ENCODE assay signal across 8 cellular contexts in the genomic region with DNA sequence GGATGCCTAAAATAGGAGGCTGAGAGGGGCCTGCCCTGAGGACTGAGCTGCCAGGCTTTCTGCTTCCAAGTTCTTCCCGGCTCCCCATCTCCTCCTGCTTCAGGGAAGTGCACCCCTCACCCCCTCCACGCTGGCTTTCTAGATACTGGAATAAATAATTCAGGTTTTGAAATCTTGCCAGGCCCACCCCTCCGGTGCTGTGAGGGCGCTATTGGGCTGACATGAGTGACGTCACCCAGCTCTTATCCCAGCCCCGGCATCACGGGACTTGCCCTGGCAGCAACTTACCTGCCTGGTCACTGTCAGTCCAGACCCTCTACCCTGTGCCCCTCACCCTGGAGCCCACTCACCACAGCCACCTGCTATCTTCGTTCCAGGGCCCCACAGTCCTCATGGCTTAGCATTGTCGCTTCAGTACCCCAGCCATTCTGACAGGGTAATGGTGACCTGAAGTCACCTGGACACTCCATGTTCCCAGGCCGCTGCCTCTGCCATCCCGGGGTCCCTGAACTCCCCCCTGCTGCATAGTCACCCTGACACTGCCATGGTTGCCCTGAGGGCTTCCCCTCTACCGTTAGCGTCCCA. TPM values are rescaled to one million over a fixed set of nuclear protein-coding genes. Genes with fewer than 3 reads are reported as not detected.
DNase-seq lines count a peak whose midpoint lies in the region; ATAC-seq, FAIRE-seq and TF ChIP-seq lines count a peak whose summit lies in the region.

No MANE protein-coding gene starts in this region.

- H3K9ac ChIP-seq in H1 (replicated peaks in 1 of 4; ENCODE audit: extremely low read depth in 1 of 4, low read depth in 3 of 4, low read length in 3 of 4) = peak overlapping the region in 1 of 4 experiments; percentile 26; a peak in 1 of 7 replicates
- peak overlapping the region; percentile 95 for H3K9ac ChIP-seq in mesenchymal stem cell (ENCODE audit: low read length)

- POLR2A ChIA-PET in AG04449 (lab: Yijun Ruan, JAX) (interaction anchor here (1.0 kb wide), 1 partner anchor 92 kb away, joined by 3 read pairs; no protein-coding TSS in a partner anchor), WTC11 (lab: Charles Lee) (interaction anchor here (0.9 to 2.1 kb wide), 3 partner anchors 9 to 41 kb away, joined by 3 to 7 read pairs (median 4); partner anchors contain the start of genes CD164L2 and MAP3K6), H1 (lab: Charles Lee; ENCODE audit: partially characterized antibody) (interaction anchor here (1.0 to 2.5 kb wide), 13 partner anchors 23 to 214 kb away, joined by 3 to 11 read pairs (median 4); no protein-coding TSS in a partner anchor)

- H2BK20ac ChIP-seq in H1 (ENCODE audit: low read length) = peak overlapping the region; percentile 48

- H3K18ac ChIP-seq in H1 (ENCODE audit: extremely low read depth, low read length) (peak overlapping the region; percentile 83), mesenchymal stem cell (ENCODE audit: low read depth in 1 of 2, low read length in 2 of 2) (peak overlapping the region in 1 of 2 experiments; percentile 73)

- H3K27ac ChIP-seq in H1 (ENCODE audit: low read depth, low read length) = no peak overlapping the region; the same call in 1 of the 2 replicates
- H3K27ac ChIP-seq in mesenchymal stem cell (ENCODE audit: low read length, poor library complexity, severe bottlenecking) = no peak overlapping the region
- H3K27ac ChIP-seq in thoracic aorta = no peak overlapping the region

- H2BK15ac ChIP-seq in H1 (ENCODE audit: low read length) (peak overlapping the region; percentile 81; the same call in 1 of the 2 replicates), mesenchymal stem cell (ENCODE audit: low read depth, poor library complexity, severe bottlenecking) (peak overlapping the region; percentile 94)

- peaks cover 36% of the 10 kb centered on the region for H3K4me1 Mint-ChIP-seq in HFFc6 (ENCODE audit: low read depth)
- peaks cover 18% of the 10 kb centered on the region for H3K4me1 Mint-ChIP-seq in WTC11

- H3K36me3 ChIP-seq in H1 (ENCODE audit: control insufficient read depth in 2 of 4, insufficient read depth in 4 of 4, low read length in 3 of 4) (no peaks in the 10 kb centered on the region), mesenchymal stem cell (ENCODE audit: control insufficient read depth in 1 of 2, insufficient read depth in 2 of 2, low read depth in 1 of 2, low read length in 2 of 2) (peaks cover 0 to 6% of the 10 kb centered on the region in 2 experiments), thoracic aorta (no peaks in the 10 kb centered on the region)

- H3K4ac ChIP-seq in H1 (replicated peaks; ENCODE audit: insufficient read length, low read depth, low read length) = peak overlapping the region; percentile 73
- peak overlapping the region in 1 of 2 experiments; percentile 17 for H3K4ac ChIP-seq in mesenchymal stem cell (ENCODE audit: low read depth in 1 of 2, low read length in 2 of 2)

- H3K4me2 ChIP-seq in H1 (ENCODE audit: insufficient read depth in 1 of 2, low read depth in 2 of 2, low read length in 2 of 2) (peak overlapping the region; percentile 85 to 92), mesenchymal stem cell (ENCODE audit: low read length, poor library complexity, severe bottlenecking) (peak overlapping the region; percentile 94)

- TF ChIP-seq RAD21 in H1 (IDR thresholded peaks at IDR 0.05 in 1 of 2, conservative IDR thresholded peaks at IDR 0.05 in 1 of 2; ENCODE audit: low read depth in 2 of 2, low read length in 2 of 2) = no peak

- H3K23ac ChIP-seq in H1 (ENCODE audit: insufficient read length) = no peak overlapping the region
- H3K23ac ChIP-seq in mesenchymal stem cell (ENCODE audit: low read length in 2 of 2) = no peak overlapping the region

- peak overlapping the region; percentile 89 for H3K4me3 Mint-ChIP-seq in HFFc6
- peak overlapping the region; percentile 73 for H3K4me3 Mint-ChIP-seq in WTC11

- no peak overlapping the region; the same call in none of the 2 replicates for H4K8ac ChIP-seq in H1 (ENCODE audit: extremely low read depth, insufficient read depth, low read length)
- H4K8ac ChIP-seq in mesenchymal stem cell (ENCODE audit: low read length) = peak overlapping the region; percentile 80

- no peak overlapping the region for H4K5ac ChIP-seq in H1 (ENCODE audit: insufficient read length, low read depth, low read length)

- TF ChIP-seq EP300 in H1 (IDR thresholded peaks at IDR 0.05; ENCODE audit: borderline replicate concordance in 1 of 2, low read depth in 2 of 2, low read length in 2 of 2) = no peak

- H3K4me1 ChIP-seq in H1 (replicated peaks in 1 of 4; ENCODE audit: control insufficient read depth in 3 of 4, insufficient read depth in 4 of 4, low read length in 3 of 4) = peaks cover 2 to 19% (median 12%) of the 10 kb centered on the region in 4 experiments
- peaks cover 18% of the 10 kb centered on the region for H3K4me1 ChIP-seq in mesenchymal stem cell (ENCODE audit: control insufficient read depth, insufficient read depth, low read depth, low read length)
- peaks cover 11 to 25% of the 10 kb centered on the region in 2 donors for H3K4me1 ChIP-seq in thoracic aorta (ENCODE audit: control insufficient read depth in 1 of 2, low read depth in 2 of 2)

- WGBS in H1 (ENCODE audit: extremely low coverage in 1 of 2, insufficient coverage in 1 of 2, insufficient read length in 1 of 2, insufficient replicate concordance in 2 of 2, low coverage in 1 of 2, low lambda C conversion rate in 2 of 2, missing lambda C conversion rate in 1 of 2), 2 experiments = 16% methylated on average over 13 of the region's 13 CpGs; no CpG with 5 or more reads in 1 of the 2 experiments
- WGBS in mesenchymal stem cell = 60% methylated on average over 13 of the region's 13 CpGs

- no peaks in the 10 kb centered on the region for H3K79me1 ChIP-seq in H1 (ENCODE audit: low read depth, low read length)
- H3K79me1 ChIP-seq in mesenchymal stem cell (replicated peaks; ENCODE audit: low read length, poor library complexity, severe bottlenecking) = peaks cover 6% of the 10 kb centered on the region

- H3K4me3 ChIP-seq in AG04449 (ENCODE audit: low read depth, low read length) (peak overlapping the region; percentile 71), H1 (ENCODE audit: extremely low read depth in 1 of 4, insufficient read depth in 2 of 4, low read depth in 3 of 4, low read length in 4 of 4) (peak overlapping the region; percentile 61 to 82 (median 70); a peak in 7 of 8 replicates), mesenchymal stem cell (ENCODE audit: insufficient read depth in 1 of 2, low read depth in 1 of 2, low read length in 2 of 2) (peak overlapping the region in 1 of 2 experiments; percentile 88), thoracic aorta (peak overlapping the region; percentile 77)

- CTCF ChIA-PET in AG04449 (lab: Yijun Ruan, JAX) (interaction anchor here (0.6 to 15.9 kb wide), 30 partner anchors 10 to 348 kb away, joined by 3 to 442 read pairs (median 6); partner anchors contain the start of genes CD164L2 and MAP3K6), WTC11 (lab: Charles Lee) (interaction anchor here (0.7 to 13.1 kb wide), 40 partner anchors 9 to 347 kb away, joined by 3 to 260 read pairs (median 6); partner anchors contain the start of genes CD164L2, FAM76A, MAP3K6 and SYTL1), H1 (lab: Charles Lee; ENCODE audit: partially characterized antibody) (interaction anchor here (0.6 to 18.9 kb wide), 38 partner anchors 7 to 1872 kb away, joined by 3 to 625 read pairs (median 4); partner anchors contain the start of genes CD164L2, FAM76A, FCN3 and MAP3K6)

- H3K27ac Mint-ChIP-seq in HFFc6 = peak overlapping the region; percentile 93
- peak overlapping the region; percentile 95 for H3K27ac Mint-ChIP-seq in WTC11

- H3K9me3 ChIP-seq in H1 (ENCODE audit: insufficient read depth in 2 of 2, low read depth in 1 of 2, low read length in 1 of 2) (no peaks in the 10 kb centered on the region), mesenchymal stem cell (ENCODE audit: control insufficient read depth, low read length) (no peaks in the 10 kb centered on the region), thoracic aorta (no peaks in the 10 kb centered on the region)

- H3K36me3 Mint-ChIP-seq in HFFc6 (ENCODE audit: low read depth) = no peaks in the 10 kb centered on the region
- no peaks in the 10 kb centered on the region for H3K36me3 Mint-ChIP-seq in WTC11

- no peaks in the 10 kb centered on the region for H3K9me3 Mint-ChIP-seq in HFFc6
- no peaks in the 10 kb centered on the region for H3K9me3 Mint-ChIP-seq in WTC11

- H3K79me2 ChIP-seq in H1 (ENCODE audit: control insufficient read depth in 1 of 2, insufficient read depth in 2 of 2, low read length in 2 of 2) = no peaks in the 10 kb centered on the region

- TF ChIP-seq POLR2A in H1 (IDR thresholded peaks at IDR 0.05; ENCODE audit: control extremely low read depth in 1 of 2, low read depth in 2 of 2, low read length in 2 of 2) = no peak; a peak in 1 of 3 replicates

- no peak overlapping the region for H2AK5ac ChIP-seq in H1 (ENCODE audit: low read depth, low read length)
- H2AK5ac ChIP-seq in mesenchymal stem cell (ENCODE audit: low read length, severe bottlenecking) = peak overlapping the region; percentile 2

- DNase-seq in AG04449 (ENCODE audit: low read depth, low spot score) (no peak), HFFc6 (peak; percentile 21), WTC11 (ENCODE audit: low spot score) (peak; percentile 69), H1 (ENCODE audit: low read depth in 1 of 2, low spot score in 2 of 2) (peak in 1 of 2 experiments; percentile 83), mesenchymal stem cell (no peak), thoracic aorta (ENCODE audit: low spot score) (no peak), RCC 7860 (ENCODE audit: low spot score) (no peak)

- H3K14ac ChIP-seq in H1 (ENCODE audit: insufficient read length) (no peak overlapping the region), mesenchymal stem cell (ENCODE audit: low read length in 2 of 2) (no peak overlapping the region)

- H3K27me3 Mint-ChIP-seq in HFFc6 (ENCODE audit: insufficient read depth) (no peaks in the 10 kb centered on the region; the same call in 1 of the 2 replicates), WTC11 (ENCODE audit: low read depth) (peaks cover 10% of the 10 kb centered on the region)

- H3K27me3 ChIP-seq in H1 (replicated peaks in 1 of 4; ENCODE audit: control insufficient read depth in 3 of 4, extremely low read depth in 1 of 4, insufficient read depth in 3 of 4, low read length in 3 of 4) (no peaks in the 10 kb centered on the region), mesenchymal stem cell (ENCODE audit: control insufficient read depth in 1 of 2, insufficient read depth in 1 of 2, low read length in 2 of 2) (peaks cover 4 to 8% of the 10 kb centered on the region in 2 experiments), thoracic aorta (replicated peaks; ENCODE audit: insufficient read depth) (no peaks in the 10 kb centered on the region)

- no peak overlapping the region for H3K56ac ChIP-seq in H1 (replicated peaks; ENCODE audit: insufficient read length, low read depth, low read length)

- H2AFZ ChIP-seq in H1 (ENCODE audit: low read length) (peak overlapping the region; percentile 82), mesenchymal stem cell (ENCODE audit: low read depth, low read length) (no peak overlapping the region)

- H2BK120ac ChIP-seq in H1 (replicated peaks; ENCODE audit: low read depth, low read length) (no peak overlapping the region), mesenchymal stem cell (ENCODE audit: low read depth, low read length) (no peak overlapping the region)

- FAIRE-seq in H1 (lab: Jason Lieb, UNC) (peak; percentile 13), RCC 7860 (lab: Jason Lieb, UNC) (no peak)

- ATAC-seq in WTC11 = peak; percentile 15
- no peak for ATAC-seq in thoracic aorta (ENCODE audit: insufficient number of reproducible peaks, low FRiP score, low read depth)
- ATAC-seq in HG03045 (IDR thresholded peaks at IDR 0.05; ENCODE audit: unreplicated experiment) = no peak

- H4K91ac ChIP-seq in H1 (replicated peaks; ENCODE audit: insufficient read length, low read length) (peak overlapping the region; percentile 63), mesenchymal stem cell (ENCODE audit: low read length) (peak overlapping the region; percentile 72)

- H4K20me1 ChIP-seq in H1 (replicated peaks in 1 of 2; ENCODE audit: control insufficient read depth in 1 of 2, insufficient read depth in 2 of 2, low read length in 2 of 2) = peaks cover 2 to 6% of the 10 kb centered on the region in 2 experiments

- peaks cover 13% of the 10 kb centered on the region for H3K23me2 ChIP-seq in H1 (ENCODE audit: low read depth, low read length)

- H2BK12ac ChIP-seq in H1 (ENCODE audit: low read depth, low read length) (peak overlapping the region; percentile 75; the same call in 1 of the 2 replicates), mesenchymal stem cell (ENCODE audit: low read length in 2 of 2) (peak overlapping the region; percentile 57 to 91)

- H2BK5ac ChIP-seq in H1 (ENCODE audit: low read depth, low read length) = peak overlapping the region; percentile 83
- no peak overlapping the region for H2BK5ac ChIP-seq in mesenchymal stem cell (ENCODE audit: low read depth, low read length, poor library complexity, severe bottlenecking)

- TF ChIP-seq CTCF in AG04449 (IDR thresholded peaks at IDR 0.05; ENCODE audit: insufficient read depth, low read length, missing control alignments) (no peak), HFFc6 (IDR thresholded peaks at IDR 0.05) (no peak; the same call in 1 of the 2 replicates), WTC11 (IDR thresholded peaks at IDR 0.05) (no peak), H1 (IDR thresholded peaks at IDR 0.05; ENCODE audit: control extremely low read depth in 1 of 3, insufficient read depth in 1 of 3, low read depth in 1 of 3, low read length in 3 of 3) (0 out of 4 replicates have a peak, but pooled peaks of 1 of the 3 experiments have one; percentile 16), thoracic aorta (IDR thresholded peaks at IDR 0.05) (no peak)

RNA-seq across cellular contexts. Expression of gene GPR3, which starts 0.8 kb away (rescaled TPM):
- 1 to 10 TPM; 2.3 to 3.3 (median 2.9) TPM for total RNA-seq in HFFc6 (2021; fragmentation: NEBNext Ultra II Directional; extraction: Animal tissue kit (Norgen Biotek cat#: 25700))
- 7.8 to 12.4 TPM (median 7.8 TPM) in 3 replicates for total RNA-seq in WTC11 (2021)
- total RNA-seq in H1 (2021; fragmentation: NEBNext Ultra II Directional; extraction: Animal tissue kit (Norgen Biotek cat#: 25700)) = 9.4 and 9.9 TPM in 2 replicates
- 26.5 and 34.9 TPM in 2 replicates for polyA plus RNA-seq in H1 (2011; rRNA removed)
- polyA plus RNA-seq in H1 (2011; cell fraction: cytosol; rRNA removed) = 13.5 TPM
- 21.1 TPM for polyA plus RNA-seq in H1 (2011; cell fraction: nucleus; rRNA removed)
- polyA plus RNA-seq in H1 (2012, experiment 1 of 2) = 9.0 to 9.9 TPM (median 9.4 TPM) in 4 replicates
- polyA plus RNA-seq in H1 (2012, experiment 2 of 2) = 11.8 TPM
- 27.7 TPM for polyA plus RNA-seq in H1 (2013, experiment 1 of 2)
- 27.2 TPM for polyA plus RNA-seq in H1 (2013, experiment 2 of 2)
- polyA minus RNA-seq in H1 (2011; rRNA and poly(A)+ RNA removed) = 15.8 and 16.7 TPM in 2 replicates
- 7.1 TPM for polyA minus RNA-seq in H1 (2011; cell fraction: cytosol; rRNA and poly(A)+ RNA removed)
- polyA minus RNA-seq in H1 (2011; cell fraction: nucleus; rRNA and poly(A)+ RNA removed) = 9.1 TPM
- polyA plus RNA-seq in mesenchymal stem cell (2013, experiment 1 of 2) = 3.9 TPM
- 4.4 TPM for polyA plus RNA-seq in mesenchymal stem cell (2013, experiment 2 of 2)
- total RNA-seq in thoracic aorta = not detected

RNA-seq across cellular contexts. Expression of gene CD164L2, which starts 8.5 kb away (rescaled TPM):
- not detected for total RNA-seq in HFFc6 (2021; fragmentation: NEBNext Ultra II Directional; extraction: Animal tissue kit (Norgen Biotek cat#: 25700))
- total RNA-seq in WTC11 (2021) (3.0 to 5.5 TPM (median 4.3 TPM) in 3 replicates), thoracic aorta (not detected)
- total RNA-seq in H1 (2021; fragmentation: NEBNext Ultra II Directional; extraction: Animal tissue kit (Norgen Biotek cat#: 25700)) = 3.3 and 3.8 TPM in 2 replicates
- polyA plus RNA-seq in H1 (2011; rRNA removed) = 3.3 and 5.5 TPM in 2 replicates
- 6.5 TPM for polyA plus RNA-seq in H1 (2011; cell fraction: cytosol; rRNA removed)
- polyA plus RNA-seq in H1 (2011; cell fraction: nucleus; rRNA removed) = 26.5 TPM
- polyA plus RNA-seq in H1 (2012, experiment 1 of 2) = 3.0 to 4.1 TPM (median 3.4 TPM) in 4 replicates
- polyA plus RNA-seq in H1 (2012, experiment 2 of 2) = 2.5 TPM
- polyA plus RNA-seq in H1 (2013, experiment 1 of 2) = 1.9 TPM
- polyA plus RNA-seq in H1 (2013, experiment 2 of 2) = 1.7 TPM
- 0.63 and 1.5 TPM in 2 replicates for polyA minus RNA-seq in H1 (2011; rRNA and poly(A)+ RNA removed)
- polyA minus RNA-seq in H1 (2011; cell fraction: cytosol; rRNA and poly(A)+ RNA removed) = not detected
- 3.1 TPM for polyA minus RNA-seq in H1 (2011; cell fraction: nucleus; rRNA and poly(A)+ RNA removed)
- not detected for polyA plus RNA-seq in mesenchymal stem cell (2013, experiment 1 of 2)
- polyA plus RNA-seq in mesenchymal stem cell (2013, experiment 2 of 2) = not detected

RNA-seq across cellular contexts. Expression of gene FCN3, which starts 17.0 kb away (rescaled TPM):
- total RNA-seq in HFFc6 (2021; fragmentation: NEBNext Ultra II Directional; extraction: Animal tissue kit (Norgen Biotek cat#: 25700)) = not detected
- total RNA-seq in WTC11 (2021) (0.98 to 1.6 TPM (median 1.3 TPM) in 3 replicates), thoracic aorta (1 to 10 TPM; 3.5 to 4.5 TPM)
- 0.30 TPM in 1 of 2 replicates, not detected in the other for total RNA-seq in H1 (2021; fragmentation: NEBNext Ultra II Directional; extraction: Animal tissue kit (Norgen Biotek cat#: 25700))
- 0.35 and 0.57 TPM in 2 replicates for polyA plus RNA-seq in H1 (2011; rRNA removed)
- 0.32 TPM for polyA plus RNA-seq in H1 (2011; cell fraction: cytosol; rRNA removed)
- polyA plus RNA-seq in H1 (2011; cell fraction: nucleus; rRNA removed) = 0.90 TPM
- 0.28 to 0.78 TPM (median 0.40 TPM) in 3 of 4 replicates, not detected in the other for polyA plus RNA-seq in H1 (2012, experiment 1 of 2)
- polyA plus RNA-seq in H1 (2012, experiment 2 of 2) = not detected
- polyA plus RNA-seq in H1 (2013, experiment 1 of 2) = 0.47 TPM
- 0.28 TPM for polyA plus RNA-seq in H1 (2013, experiment 2 of 2)
- polyA minus RNA-seq in H1 (2011; rRNA and poly(A)+ RNA removed) = not detected in 2 replicates
- polyA minus RNA-seq in H1 (2011; cell fraction: cytosol; rRNA and poly(A)+ RNA removed) = not detected
- not detected for polyA minus RNA-seq in H1 (2011; cell fraction: nucleus; rRNA and poly(A)+ RNA removed)
- polyA plus RNA-seq in mesenchymal stem cell (2013, experiment 1 of 2) = not detected
- not detected for polyA plus RNA-seq in mesenchymal stem cell (2013, experiment 2 of 2)

RNA-seq across cellular contexts. Expression of gene MAP3K6, which starts 24.8 kb away (rescaled TPM):
- 10 to 100 TPM; 22.6 to 30.8 (median 27.7) TPM for total RNA-seq in HFFc6 (2021; fragmentation: NEBNext Ultra II Directional; extraction: Animal tissue kit (Norgen Biotek cat#: 25700))
- 13.3 to 15.0 TPM (median 14.0 TPM) in 3 replicates for total RNA-seq in WTC11 (2021)
- 7.6 and 11.2 TPM in 2 replicates for total RNA-seq in H1 (2021; fragmentation: NEBNext Ultra II Directional; extraction: Animal tissue kit (Norgen Biotek cat#: 25700))
- 7.4 and 10.3 TPM in 2 replicates for polyA plus RNA-seq in H1 (2011; rRNA removed)
- 6.7 TPM for polyA plus RNA-seq in H1 (2011; cell fraction: cytosol; rRNA removed)
- polyA plus RNA-seq in H1 (2011; cell fraction: nucleus; rRNA removed) = 40.8 TPM
- polyA plus RNA-seq in H1 (2012, experiment 1 of 2) = 8.5 to 12.5 TPM (median 9.7 TPM) in 4 replicates
- polyA plus RNA-seq in H1 (2012, experiment 2 of 2) = 9.5 TPM
- 10.9 TPM for polyA plus RNA-seq in H1 (2013, experiment 1 of 2)
- 10.7 TPM for polyA plus RNA-seq in H1 (2013, experiment 2 of 2)
- polyA minus RNA-seq in H1 (2011; rRNA and poly(A)+ RNA removed) = 4.6 and 5.6 TPM in 2 replicates
- 2.6 TPM for polyA minus RNA-seq in H1 (2011; cell fraction: cytosol; rRNA and poly(A)+ RNA removed)
- 11.6 TPM for polyA minus RNA-seq in H1 (2011; cell fraction: nucleus; rRNA and poly(A)+ RNA removed)
- polyA plus RNA-seq in mesenchymal stem cell (2013, experiment 1 of 2) = 27.2 TPM
- 28.1 TPM for polyA plus RNA-seq in mesenchymal stem cell (2013, experiment 2 of 2)
- total RNA-seq in thoracic aorta = 10 to 100 TPM; 78.6 to 85.6 TPM

RNA-seq across cellular contexts. Expression of gene SYTL1, which starts 49.8 kb away (rescaled TPM):
- under 1 TPM in 2 of 6 experiments, not detected in 4; 0.08 to 0.45 TPM for total RNA-seq in HFFc6 (2021; fragmentation: NEBNext Ultra II Directional; extraction: Animal tissue kit (Norgen Biotek cat#: 25700))
- total RNA-seq in WTC11 (2021) (18.0 to 19.7 TPM (median 18.5 TPM) in 3 replicates), thoracic aorta (1 to 10 TPM; 4.1 to 5.5 TPM)
- total RNA-seq in H1 (2021; fragmentation: NEBNext Ultra II Directional; extraction: Animal tissue kit (Norgen Biotek cat#: 25700)) = 6.4 and 8.8 TPM in 2 replicates
- polyA plus RNA-seq in H1 (2011; rRNA removed) = 19.5 and 33.8 TPM in 2 replicates
- 14.6 TPM for polyA plus RNA-seq in H1 (2011; cell fraction: cytosol; rRNA removed)
- 63.0 TPM for polyA plus RNA-seq in H1 (2011; cell fraction: nucleus; rRNA removed)
- polyA plus RNA-seq in H1 (2012, experiment 1 of 2) = 4.0 to 13.1 TPM (median 10.8 TPM) in 4 replicates
- 6.3 TPM for polyA plus RNA-seq in H1 (2012, experiment 2 of 2)
- polyA plus RNA-seq in H1 (2013, experiment 1 of 2) = 8.5 TPM
- 8.4 TPM for polyA plus RNA-seq in H1 (2013, experiment 2 of 2)
- polyA minus RNA-seq in H1 (2011; rRNA and poly(A)+ RNA removed) = 2.9 and 5.0 TPM in 2 replicates
- polyA minus RNA-seq in H1 (2011; cell fraction: cytosol; rRNA and poly(A)+ RNA removed) = 5.7 TPM
- polyA minus RNA-seq in H1 (2011; cell fraction: nucleus; rRNA and poly(A)+ RNA removed) = 13.1 TPM
- 0.39 TPM for polyA plus RNA-seq in mesenchymal stem cell (2013, experiment 1 of 2)
- 0.59 TPM for polyA plus RNA-seq in mesenchymal stem cell (2013, experiment 2 of 2)

Comparison
In these comparisons a context has a peak if more than half of its experiments do, and no peak if none do; other contexts are left out.
1. DNase-seq: peak in HFFc6 (single experiment) and WTC11 (single experiment); none in AG04449 (single experiment), mesenchymal stem cell (single experiment), thoracic aorta (single experiment) and RCC 7860 (single experiment).